ENCODE assay signal across 16 cellular contexts in genomic region chr6:151005126-151005525, GRCh38.
DNase-seq lines count a peak whose midpoint lies in the region; ATAC-seq, FAIRE-seq and TF ChIP-seq lines count a peak whose summit lies in the region.
"Had no signal": no experiment of that assay in that cellular context is flagged by ENCODE, and none has a peak within 500 bp of the region (broad histone marks: within the 10 kb centered on the region; RNA-seq: fewer than 3 reads in every experiment).

No MANE protein-coding gene starts in this region.

- in situ Hi-C loops in IMR-90 (cut with MboI; ENCODE audit: low sequenced_read_pairs), result no loop called here

- H2AFZ ChIP-seq in IMR-90 (replicated peaks; ENCODE audit: low read length, poor library complexity) (no peak overlapping the region), endothelial cell of umbilical vein (ENCODE audit: low read depth, low read length) (no peak overlapping the region)

- H3K4me1 ChIP-seq in IMR-90 (ENCODE audit: control insufficient read depth, insufficient read depth, low read length) (peaks cover 23% of the 10 kb centered on the region), endothelial cell of umbilical vein (ENCODE audit: control insufficient read depth, extremely low read depth, insufficient read depth, low read length) (peaks cover 41% of the 10 kb centered on the region), skeletal muscle satellite cell (ENCODE audit: control insufficient read depth, insufficient read depth, low read length) (peaks cover 22% of the 10 kb centered on the region)

- H3K9ac ChIP-seq in IMR-90 (ENCODE audit: low read depth, low read length) (0 out of 2 replicates have a peak overlapping the region, but pooled peaks have one; percentile 19), endothelial cell of umbilical vein (replicated peaks; ENCODE audit: extremely low read depth, insufficient read depth, low read length) (peak overlapping the region; percentile 85), skeletal muscle satellite cell (ENCODE audit: low read depth, low read length) (peak overlapping the region; percentile 42)

- H3K4me1 Mint-ChIP-seq in activated CD4-positive, alpha-beta T cell treated with anti-CD3 and anti-CD28 coated beads, Interleukin-2, amount 10 ng/mL, durations not matched to agents 24 days and 14 days, result peaks cover 33% of the 10 kb centered on the region
- H3K4me1 Mint-ChIP-seq: memory B cell had no signal

- peak overlapping the region; percentile 71; the same call in 1 of the 2 replicates for H4K91ac ChIP-seq in IMR-90 (ENCODE audit: insufficient read depth, low read depth, low read length)

- H3K79me2 ChIP-seq in endothelial cell of umbilical vein (ENCODE audit: control insufficient read depth, insufficient read depth, low read length), result peaks cover 14% of the 10 kb centered on the region

- no peak for DNase-seq in activated CD4-positive, alpha-beta T cell treated with anti-CD3 and anti-CD28 coated beads, Interleukin-2, amount 10 ng/mL, durations not matched to agents 24 days and 14 days
- no peak for DNase-seq in activated CD4-positive, alpha-beta T cell treated with anti-CD3 and anti-CD28 coated beads, Interleukin-2, amount 50 U/mL, for 48 hours
- DNase-seq in IMR-90 (no peak), endothelial cell of umbilical vein (ENCODE audit: low read depth, low spot score) (no peak), T-helper 9 cell (no peak), head of caudate nucleus (no peak)
- DNase-seq: activated CD8-positive, alpha-beta memory T cell treated with anti-CD3 and anti-CD28 coated beads for 24 hours; activated gamma-delta T cell treated with Interleukin-2 at 50 U/mL for 16 hours; NCI-H2171 treated with DMSO at 0.1 percent for 48 hours; NK-92 treated with Interleukin-12 subunit alpha and Interleukin-12 subunit beta, amount 100 ng/mL, for 24 hours; testis had no signal

- H4K5ac ChIP-seq in IMR-90 (ENCODE audit: low read depth, low read length), result peak overlapping the region; percentile 75

- WGBS in IMR-90 (ENCODE audit: extremely low coverage in 2 of 2, insufficient read length in 1 of 2), 2 experiments, result no CpG with 5 or more reads among the region's 5 CpGs

- H3K56ac ChIP-seq in IMR-90 (ENCODE audit: extremely low read depth, insufficient read depth, low read length), result no peak overlapping the region

- H3K9me1 ChIP-seq in IMR-90 (ENCODE audit: insufficient read depth, low read length) (peaks cover 17% of the 10 kb centered on the region), endothelial cell of umbilical vein (replicated peaks; ENCODE audit: control insufficient read depth, extremely low read depth, insufficient read depth, low read length) (no peaks in the 10 kb centered on the region)

- H3K4ac ChIP-seq in IMR-90 (ENCODE audit: low read depth, low read length), result peak overlapping the region; percentile 49

- CTCF ChIA-PET in IMR-90 (lab: Yijun Ruan, JAX) (interaction anchor here (1.0 to 1.6 kb wide), 4 partner anchors 9 to 319 kb away, joined by 3 to 9 read pairs (median 4); no protein-coding TSS in a partner anchor), endothelial cell of umbilical vein (lab: Charles Lee) (interaction anchor here (0.6 to 4.5 kb wide), 15 partner anchors 9 to 365 kb away, joined by 3 to 51 read pairs (median 4); partner anchors contain the start of gene MTHFD1L)

- peak overlapping the region; percentile 93 for H3K18ac ChIP-seq in IMR-90 (ENCODE audit: low read depth, low read length)

- no peak overlapping the region; the same call in 1 of the 2 replicates for H3K14ac ChIP-seq in IMR-90 (replicated peaks; ENCODE audit: low read depth, low read length)

- H3K23ac ChIP-seq in IMR-90 (ENCODE audit: low read depth, low read length), result no peak overlapping the region

- POLR2A ChIA-PET in IMR-90 (lab: Charles Lee; ENCODE audit: unreplicated experiment) (interaction anchor here (0.6 kb wide), 1 partner anchor 452 kb away, joined by 3 read pairs; no protein-coding TSS in a partner anchor), endothelial cell of umbilical vein (lab: Charles Lee) (interaction anchor here (1.0 to 1.6 kb wide), 4 partner anchors 25 to 320 kb away, joined by 3 to 12 read pairs (median 4); no protein-coding TSS in a partner anchor)

- H3K4me2 ChIP-seq in IMR-90 (ENCODE audit: low read depth, low read length) (peak overlapping the region; percentile 57), endothelial cell of umbilical vein (ENCODE audit: insufficient read depth, low read length) (peak overlapping the region; percentile 62), skeletal muscle satellite cell (ENCODE audit: low read length) (peak overlapping the region; percentile 82)

- peak overlapping the region; percentile 82 for H2BK5ac ChIP-seq in IMR-90 (ENCODE audit: low read depth, low read length, poor library complexity, severe bottlenecking)

- H2AK9ac ChIP-seq in IMR-90 (replicated peaks; ENCODE audit: low read depth, low read length, poor library complexity), result no peak overlapping the region

- H2AK5ac ChIP-seq in IMR-90 (ENCODE audit: low read depth, low read length), result peak overlapping the region; percentile 16; the same call in 1 of the 2 replicates

- H4K8ac ChIP-seq in IMR-90 (ENCODE audit: low read depth in 2 of 2, low read length in 2 of 2), result peak overlapping the region; percentile 51; a peak in 2 of 4 replicates

- H3K9me3 Mint-ChIP-seq in activated CD4-positive, alpha-beta T cell treated with anti-CD3 and anti-CD28 coated beads, Interleukin-2, amount 10 ng/mL, durations not matched to agents 24 days and 14 days, result no peaks in the 10 kb centered on the region
- H3K9me3 Mint-ChIP-seq: memory B cell had no signal

- TF ChIP-seq CTCF in IMR-90 (conservative IDR thresholded peaks at IDR 0.05; ENCODE audit: low read depth, low read length), result no peak
- no peak for TF ChIP-seq CTCF in endothelial cell of umbilical vein (IDR thresholded peaks at IDR 0.05; ENCODE audit: extremely low read depth in 1 of 2, insufficient read depth in 1 of 2, low read depth in 1 of 2, low read length in 2 of 2)

- peaks cover 23 to 58% of the 10 kb centered on the region in 2 experiments for H3K79me1 ChIP-seq in IMR-90 (ENCODE audit: low read depth in 1 of 2, low read length in 2 of 2)

- no peak for TF ChIP-seq POLR2A in IMR-90 (IDR thresholded peaks at IDR 0.05; ENCODE audit: low read depth, low read length)
- TF ChIP-seq POLR2A in endothelial cell of umbilical vein (IDR thresholded peaks at IDR 0.05; ENCODE audit: low read depth, low read length), result no peak

- dilution Hi-C loops in IMR-90 (cut with HindIII; ENCODE audit: low sequenced_read_pairs, unreplicated experiment), result no loop called here
- dilution Hi-C loops in endothelial cell of umbilical vein (cut with MboI; ENCODE audit: extremely low pct_ligation_motif_present, low sequenced_read_pairs), result no loop called here

- H3K36me3 Mint-ChIP-seq in activated CD4-positive, alpha-beta T cell treated with anti-CD3 and anti-CD28 coated beads, Interleukin-2, amount 10 ng/mL, durations not matched to agents 24 days and 14 days (ENCODE audit: low read depth), result peaks cover 14% of the 10 kb centered on the region
- H3K36me3 Mint-ChIP-seq: memory B cell had no signal

- no peak for ATAC-seq in IMR-90 (ENCODE audit: low read depth)
- ATAC-seq in HG03159 (IDR thresholded peaks at IDR 0.05; ENCODE audit: unreplicated experiment), result no peak

- peak overlapping the region; percentile 62; the same call in 1 of the 2 replicates for H2BK20ac ChIP-seq in IMR-90 (ENCODE audit: low read depth, low read length)

- intact Hi-C loops in activated CD4-positive, alpha-beta T cell treated with anti-CD3 and anti-CD28 coated beads, Interleukin-2, amount 10 ng/mL, durations not matched to agents 24 days and 14 days (cut with micrococcal nuclease), result no loop called here
- intact Hi-C loops in IMR-90 (cut with micrococcal nuclease) (no loop called here), endothelial cell of umbilical vein (cut with micrococcal nuclease) (loop anchor here (2.0 kb wide), 1 partner anchor 320 kb away; no protein-coding TSS in a partner anchor), head of caudate nucleus (cut with DNase I) (no loop called here)

- TF ChIP-seq RAD21 in IMR-90 (IDR thresholded peaks at IDR 0.05; ENCODE audit: low read length), result no peak

- H3K27ac ChIP-seq in IMR-90 (ENCODE audit: insufficient read depth, low read length) (peak overlapping the region; percentile 57; the same call in 1 of the 2 replicates), endothelial cell of umbilical vein (ENCODE audit: insufficient read depth, low read depth, low read length) (peak overlapping the region; percentile 94)

- peaks cover 10% of the 10 kb centered on the region for H3K36me3 ChIP-seq in IMR-90 (ENCODE audit: control insufficient read depth, insufficient read depth, low read length)
- H3K36me3 ChIP-seq in endothelial cell of umbilical vein (ENCODE audit: control insufficient read depth in 2 of 2, extremely low read depth in 1 of 2, insufficient read depth in 2 of 2, low read length in 2 of 2), result no peaks in the 10 kb centered on the region
- peaks cover 6% of the 10 kb centered on the region for H3K36me3 ChIP-seq in skeletal muscle satellite cell (ENCODE audit: insufficient read depth, low read length)
- H3K36me3 ChIP-seq: ovary, SJSA1 had no signal

- H2BK15ac ChIP-seq in IMR-90 (ENCODE audit: low read depth, low read length), result peak overlapping the region; percentile 58; the same call in 1 of the 3 replicates

- H4K20me1 ChIP-seq in IMR-90 (ENCODE audit: insufficient read depth, low read length), result no peaks in the 10 kb centered on the region
- no peaks in the 10 kb centered on the region for H4K20me1 ChIP-seq in endothelial cell of umbilical vein (replicated peaks; ENCODE audit: control insufficient read depth, extremely low read depth, insufficient read depth, low read length)

- H3K27ac Mint-ChIP-seq in activated CD4-positive, alpha-beta T cell treated with anti-CD3 and anti-CD28 coated beads, Interleukin-2, amount 10 ng/mL, durations not matched to agents 24 days and 14 days, result peak overlapping the region; percentile 29
- H3K27ac Mint-ChIP-seq: memory B cell had no signal

- no peaks in the 10 kb centered on the region for H3K27me3 Mint-ChIP-seq in activated CD4-positive, alpha-beta T cell treated with anti-CD3 and anti-CD28 coated beads, Interleukin-2, amount 10 ng/mL, durations not matched to agents 24 days and 14 days
- H3K27me3 Mint-ChIP-seq: memory B cell had no signal

- H3K4me3 ChIP-seq in IMR-90 (ENCODE audit: insufficient read depth, low read depth, low read length), result no peak overlapping the region
- no peak overlapping the region for H3K4me3 ChIP-seq in endothelial cell of umbilical vein (replicated peaks in 1 of 3; ENCODE audit: insufficient read depth in 1 of 3, low read depth in 1 of 3, low read length in 3 of 3)
- H3K4me3 ChIP-seq in skeletal muscle satellite cell (ENCODE audit: low read length), result peak overlapping the region; percentile 16
- H3K4me3 ChIP-seq: ovary, SJSA1, testis had no signal

- H3K27me3 ChIP-seq in IMR-90 (ENCODE audit: control insufficient read depth, insufficient read depth, low read length), result no peaks in the 10 kb centered on the region
- no peaks in the 10 kb centered on the region for H3K27me3 ChIP-seq in endothelial cell of umbilical vein (ENCODE audit: control insufficient read depth in 2 of 2, insufficient read depth in 2 of 2, low read length in 2 of 2)
- H3K27me3 ChIP-seq in skeletal muscle satellite cell (ENCODE audit: control insufficient read depth, insufficient read depth, low read length), result no peaks in the 10 kb centered on the region
- H3K27me3 ChIP-seq: ovary, SJSA1, testis had no signal

- BruUV-seq in IMR-90 (replicated peaks; lab: Mats Ljungman, UMichigan) (no TSS peak), endothelial cell of umbilical vein (replicated peaks; lab: Mats Ljungman, UMichigan) (TSS peak; percentile 87)

- no peaks in the 10 kb centered on the region for H3K9me3 ChIP-seq in IMR-90 (ENCODE audit: control insufficient read depth, insufficient read depth, low read length)
- H3K9me3 ChIP-seq in endothelial cell of umbilical vein (replicated peaks; ENCODE audit: control insufficient read depth, insufficient read depth, low read length), result no peaks in the 10 kb centered on the region
- no peaks in the 10 kb centered on the region for H3K9me3 ChIP-seq in skeletal muscle satellite cell (replicated peaks; ENCODE audit: low read length)
- H3K9me3 ChIP-seq: ovary, SJSA1, testis had no signal

- no peak overlapping the region for H3K4me3 Mint-ChIP-seq in activated CD4-positive, alpha-beta T cell treated with anti-CD3 and anti-CD28 coated beads, Interleukin-2, amount 10 ng/mL, durations not matched to agents 24 days and 14 days
- H3K4me3 Mint-ChIP-seq: memory B cell had no signal

- peak overlapping the region; percentile 53 for H2BK120ac ChIP-seq in IMR-90 (ENCODE audit: low read depth, low read length)

- FAIRE-seq in endothelial cell of umbilical vein (lab: Jason Lieb, UNC), result peak; percentile 67

Comparison
In these comparisons a context has a peak if more than half of its experiments do, and no peak if none do; other contexts are left out.
1. H3K9ac ChIP-seq: peak in every context shown above with its lines; median percentile 85 in endothelial cell of umbilical vein; 42 in skeletal muscle satellite cell; 19 in IMR-90.